In genomic region chr2:84038866-84039265, GRCh38 we compare ENCODE assay signal across 16 cellular contexts.
"Had no signal": no experiment of that assay in that cellular context is flagged by ENCODE, and none has a peak within 500 bp of the region (broad histone marks: within the 10 kb centered on the region; RNA-seq: fewer than 3 reads in every experiment).

No MANE protein-coding gene starts in this region.

- H3K27me3 ChIP-seq: right lobe of liver had no signal

- H3K9me3 ChIP-seq: right lobe of liver had no signal

- H3K36me3 ChIP-seq: right lobe of liver had no signal

- DNase-seq: activated CD4-positive, alpha-beta T cell treated with anti-CD3 and anti-CD28 coated beads, Interleukin-2, amount 50 U/mL, for 4 hours; activated CD4-positive, CD25-positive, alpha-beta regulatory T cell treated with anti-CD3 and anti-CD28 coated beads, Interleukin-2, amount 50 U/mL, for 72 hours; activated gamma-delta T cell treated with Interleukin-2 at 50 U/mL for 16 hours; activated naive CD8-positive, alpha-beta T cell treated with anti-CD3 and anti-CD28 coated beads for 36 hours; activated T-cell treated with anti-CD3 and anti-CD28 coated beads, Interleukin-2, amount 50 U/mL, for 72 hours; mammary epithelial cell; natural killer cell; nucleus accumbens; right lobe of liver; stimulated activated CD4-positive, alpha-beta T cell treated with anti-CD3 and anti-CD28 coated beads, Interleukin-2, amount 100 ng/mL, for 24 hours; stimulated activated naive B cell treated with anti-CD40 and anti-IgM and Interleukin-4, amounts not matched to agents 10 μg/mL and 1 μg/mL and 100 μg/mL, for 72 hours; substantia nigra; trophoblast cell had no signal

- H3K4me3 ChIP-seq: right lobe of liver had no signal

- H3K27ac ChIP-seq: right lobe of liver had no signal

- H3K4me1 ChIP-seq: right lobe of liver had no signal

- FAIRE-seq: bronchial epithelial cell, endometrium, TTC549 had no signal
